19 cellular contexts compared by ENCODE assay signal in genomic region chr11:3044004-3044403, GRCh38. TPM values are rescaled to one million over a fixed set of nuclear protein-coding genes. Genes with fewer than 3 reads are reported as not detected.
DNase-seq lines count a peak whose midpoint lies in the region; ATAC-seq and TF ChIP-seq lines count a peak whose summit lies in the region.
"Had no signal": no experiment of that assay in that cellular context is flagged by ENCODE, and none has a peak within 500 bp of the region (broad histone marks: within the 10 kb centered on the region; RNA-seq: fewer than 3 reads in every experiment).

No MANE protein-coding gene starts in this region.

- H2BK5ac ChIP-seq in mesendoderm (ENCODE audit: low read length), result no peak overlapping the region

- peaks cover 15% of the 10 kb centered on the region for H3K4me1 Mint-ChIP-seq in activated CD4-positive, alpha-beta memory T cell treated with anti-CD3 and anti-CD28 coated beads, Interleukin-2, amount 10 ng/mL, durations not matched to agents 7 days and 5 days
- peaks cover 11% of the 10 kb centered on the region for H3K4me1 Mint-ChIP-seq in activated CD4-positive, alpha-beta memory T cell treated with anti-CD3 and anti-CD28 coated beads for 36 hours (ENCODE audit: low read depth)

- H3K4ac ChIP-seq in mesendoderm (ENCODE audit: low read depth, low read length), result no peak overlapping the region

- no peaks in the 10 kb centered on the region for H3K27me3 Mint-ChIP-seq in activated CD4-positive, alpha-beta memory T cell treated with anti-CD3 and anti-CD28 coated beads, Interleukin-2, amount 10 ng/mL, durations not matched to agents 7 days and 5 days
- no peaks in the 10 kb centered on the region for H3K27me3 Mint-ChIP-seq in activated CD4-positive, alpha-beta memory T cell treated with anti-CD3 and anti-CD28 coated beads for 36 hours
- H3K27me3 Mint-ChIP-seq: activated naive CD8-positive, alpha-beta T cell; IgD-negative memory B cell had no signal

- H3K9me3 Mint-ChIP-seq in activated CD4-positive, alpha-beta memory T cell treated with anti-CD3 and anti-CD28 coated beads, Interleukin-2, amount 10 ng/mL, durations not matched to agents 7 days and 5 days, result no peaks in the 10 kb centered on the region
- H3K9me3 Mint-ChIP-seq in activated CD4-positive, alpha-beta memory T cell treated with anti-CD3 and anti-CD28 coated beads for 36 hours, result no peaks in the 10 kb centered on the region
- H3K9me3 Mint-ChIP-seq: IgD-negative memory B cell had no signal

- DNase-seq in activated CD4-positive, alpha-beta memory T cell treated with anti-CD3 and anti-CD28 coated beads, Interleukin-2, amount 10 ng/mL, durations not matched to agents 7 days and 5 days, result no peak
- no peak for DNase-seq in activated CD4-positive, alpha-beta memory T cell treated with anti-CD3 and anti-CD28 coated beads for 36 hours
- DNase-seq in choroid plexus epithelial cell (ENCODE audit: low read depth) (peak; percentile 62), mesendoderm (no peak), suprapubic skin (ENCODE audit: low spot score in 2 of 2) (no peak), mucosa of descending colon (no peak), cerebellar nuclear complex (lab: John Stamatoyannopoulos, UW) (no peak), NCI-H345 treated with DMSO at 0.1 percent for 48 hours (lab: John Stamatoyannopoulos, UW; ENCODE audit: unreplicated experiment) (no peak)
- DNase-seq: activated CD8-positive, alpha-beta memory T cell treated with anti-CD3 and anti-CD28 coated beads for 24 hours; Calu3; NCI-H1417; NCI-H510A; T1000; testis had no signal

- no CpG with 5 or more reads among the region's 6 CpGs for WGBS in mesendoderm (ENCODE audit: extremely low coverage, insufficient coverage, low lambda C conversion rate)
- 79% methylated on average over 5 of the region's 6 CpGs for WGBS in suprapubic skin

- peaks cover 59% of the 10 kb centered on the region for H3K79me2 ChIP-seq in mesendoderm (ENCODE audit: control insufficient read depth, insufficient read depth, low read length)

- CTCF ChIA-PET in activated CD4-positive, alpha-beta memory T cell treated with anti-CD3 and anti-CD28 coated beads, Interleukin-2, amount 10 ng/mL, durations not matched to agents 7 days and 5 days (lab: Charles Lee), result no interaction called here
- CTCF ChIA-PET in activated CD4-positive, alpha-beta memory T cell treated with anti-CD3 and anti-CD28 coated beads for 36 hours (lab: Charles Lee), result interaction anchor here (1.1 kb wide), 1 partner anchor 48 kb away, joined by 4 read pairs; no protein-coding TSS in a partner anchor

- H3K36me3 Mint-ChIP-seq in activated CD4-positive, alpha-beta memory T cell treated with anti-CD3 and anti-CD28 coated beads, Interleukin-2, amount 10 ng/mL, durations not matched to agents 7 days and 5 days (ENCODE audit: low read depth), result peaks cover 63% of the 10 kb centered on the region
- peaks cover 25% of the 10 kb centered on the region for H3K36me3 Mint-ChIP-seq in activated CD4-positive, alpha-beta memory T cell treated with anti-CD3 and anti-CD28 coated beads for 36 hours
- H3K36me3 Mint-ChIP-seq: IgD-negative memory B cell had no signal

- H3K27ac ChIP-seq in mesendoderm (ENCODE audit: low read depth, low read length) (no peak overlapping the region), suprapubic skin (peak overlapping the region; percentile 12)
- H3K27ac ChIP-seq: 22Rv1, Peyer's patch, prostate gland, testis had no signal

- no peak overlapping the region for H4K5ac ChIP-seq in mesendoderm (ENCODE audit: low read length)

- intact Hi-C loops in activated CD4-positive, alpha-beta memory T cell treated with anti-CD3 and anti-CD28 coated beads for 36 hours (cut with micrococcal nuclease), result no loop called here
- intact Hi-C loops in mucosa of descending colon (cut with DNase I, micrococcal nuclease), result no loop called here

- TF ChIP-seq POLR2A in suprapubic skin (IDR thresholded peaks at IDR 0.05), result no peak

- H2AK5ac ChIP-seq in mesendoderm (ENCODE audit: low read length), result no peak overlapping the region

- no peak overlapping the region for H3K4me3 ChIP-seq in choroid plexus epithelial cell (ENCODE audit: low read depth, low read length)
- H3K4me3 ChIP-seq in mesendoderm (ENCODE audit: low read length), result no peak overlapping the region
- H3K4me3 ChIP-seq in suprapubic skin, result no peak overlapping the region
- no peak overlapping the region for H3K4me3 ChIP-seq in mucosa of descending colon
- H3K4me3 ChIP-seq: Peyer's patch, prostate gland, testis had no signal

- ATAC-seq in mucosa of descending colon, result no peak

- no peak overlapping the region for H2BK15ac ChIP-seq in mesendoderm (replicated peaks; ENCODE audit: low read depth)

- peak overlapping the region; percentile 7 for H3K56ac ChIP-seq in mesendoderm (ENCODE audit: low read length)

- no peaks in the 10 kb centered on the region for H3K27me3 ChIP-seq in mesendoderm (ENCODE audit: insufficient read depth, low read length, poor library complexity)
- no peaks in the 10 kb centered on the region for H3K27me3 ChIP-seq in suprapubic skin
- H3K27me3 ChIP-seq: Peyer's patch, testis had no signal

- no peak overlapping the region for H3K18ac ChIP-seq in mesendoderm (ENCODE audit: low read length)

- H3K9me3 ChIP-seq in suprapubic skin (no peaks in the 10 kb centered on the region), mucosa of descending colon (no peaks in the 10 kb centered on the region)
- H3K9me3 ChIP-seq: Peyer's patch, prostate gland, testis had no signal

- no peak overlapping the region for H3K23ac ChIP-seq in mesendoderm (ENCODE audit: low read length)

- no peak overlapping the region for H3K4me3 Mint-ChIP-seq in activated CD4-positive, alpha-beta memory T cell treated with anti-CD3 and anti-CD28 coated beads, Interleukin-2, amount 10 ng/mL, durations not matched to agents 7 days and 5 days
- no peak overlapping the region for H3K4me3 Mint-ChIP-seq in activated CD4-positive, alpha-beta memory T cell treated with anti-CD3 and anti-CD28 coated beads for 36 hours
- H3K4me3 Mint-ChIP-seq: activated naive CD8-positive, alpha-beta T cell; IgD-negative memory B cell had no signal

- TF ChIP-seq EP300 in suprapubic skin (IDR thresholded peaks at IDR 0.05), result no peak

- H2BK120ac ChIP-seq in mesendoderm (ENCODE audit: low read depth, low read length), result no peak overlapping the region

- H3K27ac Mint-ChIP-seq in activated CD4-positive, alpha-beta memory T cell treated with anti-CD3 and anti-CD28 coated beads, Interleukin-2, amount 10 ng/mL, durations not matched to agents 7 days and 5 days, result peak overlapping the region; percentile 26
- no peak overlapping the region for H3K27ac Mint-ChIP-seq in activated CD4-positive, alpha-beta memory T cell treated with anti-CD3 and anti-CD28 coated beads for 36 hours
- H3K27ac Mint-ChIP-seq: activated naive CD8-positive, alpha-beta T cell had no signal

- H3K36me3 ChIP-seq in mesendoderm (ENCODE audit: control insufficient read depth, insufficient read depth, low read length), result peaks cover 7% of the 10 kb centered on the region
- H3K36me3 ChIP-seq in suprapubic skin, result peaks cover 48% of the 10 kb centered on the region
- H3K36me3 ChIP-seq in mucosa of descending colon (ENCODE audit: low read depth), result no peaks in the 10 kb centered on the region
- H3K36me3 ChIP-seq: prostate gland had no signal

- peaks cover 47% of the 10 kb centered on the region for H3K79me1 ChIP-seq in mesendoderm (ENCODE audit: low read length)

- POLR2A ChIA-PET in activated CD4-positive, alpha-beta memory T cell treated with anti-CD3 and anti-CD28 coated beads, Interleukin-2, amount 10 ng/mL, durations not matched to agents 7 days and 5 days (lab: Charles Lee), result no interaction called here
- POLR2A ChIA-PET in activated CD4-positive, alpha-beta memory T cell treated with anti-CD3 and anti-CD28 coated beads for 36 hours (lab: Charles Lee), result interaction anchor here (1.2 kb wide), 1 partner anchor 54 kb away, joined by 6 read pairs; no protein-coding TSS in a partner anchor

- no peak overlapping the region for H3K4me2 ChIP-seq in mesendoderm (ENCODE audit: low read length)

- TF ChIP-seq CTCF in choroid plexus epithelial cell (conservative IDR thresholded peaks at IDR 0.05; ENCODE audit: low read depth, low read length), result no peak
- no peak for TF ChIP-seq CTCF in suprapubic skin (IDR thresholded peaks at IDR 0.05)
- TF ChIP-seq CTCF in mucosa of descending colon (IDR thresholded peaks at IDR 0.05), result no peak

- H3K9ac ChIP-seq in mesendoderm (ENCODE audit: low read length), result no peak overlapping the region

- no peaks in the 10 kb centered on the region for H3K4me1 ChIP-seq in mesendoderm (ENCODE audit: control insufficient read depth, low read depth, low read length)
- peaks cover 31% of the 10 kb centered on the region for H3K4me1 ChIP-seq in suprapubic skin
- no peaks in the 10 kb centered on the region for H3K4me1 ChIP-seq in mucosa of descending colon (ENCODE audit: low read depth)
- H3K4me1 ChIP-seq: prostate gland, testis had no signal

- no peak overlapping the region for H4K8ac ChIP-seq in mesendoderm (ENCODE audit: low read depth, low read length)

RNA-seq across cellular contexts. Expression of gene CARS1, which starts 13.2 kb away (rescaled TPM):
- total RNA-seq in activated CD4-positive, alpha-beta memory T cell treated with anti-CD3 and anti-CD28 coated beads, Interleukin-2, amount 10 ng/mL, durations not matched to agents 7 days and 5 days, result 100 to 1,000 TPM; 106 to 121 TPM
- 10 to 100 TPM; 94.7 to 97.5 TPM for total RNA-seq in activated CD4-positive, alpha-beta memory T cell treated with anti-CD3 and anti-CD28 coated beads for 36 hours
- polyA plus RNA-seq in mesendoderm (2013, experiment 1 of 2), result 55.2 TPM
- polyA plus RNA-seq in mesendoderm (2013, experiment 2 of 2), result 55.2 TPM
- 10 to 100 TPM; 38.1 to 66.5 (median 40.9) TPM for total RNA-seq in suprapubic skin
- 10 to 100 TPM; 40.9 to 61.0 (median 43.3) TPM for total RNA-seq in mucosa of descending colon

RNA-seq across cellular contexts. Expression of gene NAP1L4, which starts 51.9 kb away (rescaled TPM):
- total RNA-seq in activated CD4-positive, alpha-beta memory T cell treated with anti-CD3 and anti-CD28 coated beads, Interleukin-2, amount 10 ng/mL, durations not matched to agents 7 days and 5 days, result 100 to 1,000 TPM; 299 to 314 TPM
- total RNA-seq in activated CD4-positive, alpha-beta memory T cell treated with anti-CD3 and anti-CD28 coated beads for 36 hours, result 100 to 1,000 TPM; 261 to 263 TPM
- 166 TPM for polyA plus RNA-seq in mesendoderm (2013, experiment 1 of 2)
- polyA plus RNA-seq in mesendoderm (2013, experiment 2 of 2), result 172 TPM
- total RNA-seq in suprapubic skin, result 100 to 1,000 TPM in 2 of 4 donors, 10 to 100 TPM in 2; 70.7 to 150 (median 97.5) TPM
- total RNA-seq in mucosa of descending colon, result 100 to 1,000 TPM in 1 of 3 donors, 10 to 100 TPM in 2; 94.0 to 116 (median 99.8) TPM
